In the genomic region with DNA sequence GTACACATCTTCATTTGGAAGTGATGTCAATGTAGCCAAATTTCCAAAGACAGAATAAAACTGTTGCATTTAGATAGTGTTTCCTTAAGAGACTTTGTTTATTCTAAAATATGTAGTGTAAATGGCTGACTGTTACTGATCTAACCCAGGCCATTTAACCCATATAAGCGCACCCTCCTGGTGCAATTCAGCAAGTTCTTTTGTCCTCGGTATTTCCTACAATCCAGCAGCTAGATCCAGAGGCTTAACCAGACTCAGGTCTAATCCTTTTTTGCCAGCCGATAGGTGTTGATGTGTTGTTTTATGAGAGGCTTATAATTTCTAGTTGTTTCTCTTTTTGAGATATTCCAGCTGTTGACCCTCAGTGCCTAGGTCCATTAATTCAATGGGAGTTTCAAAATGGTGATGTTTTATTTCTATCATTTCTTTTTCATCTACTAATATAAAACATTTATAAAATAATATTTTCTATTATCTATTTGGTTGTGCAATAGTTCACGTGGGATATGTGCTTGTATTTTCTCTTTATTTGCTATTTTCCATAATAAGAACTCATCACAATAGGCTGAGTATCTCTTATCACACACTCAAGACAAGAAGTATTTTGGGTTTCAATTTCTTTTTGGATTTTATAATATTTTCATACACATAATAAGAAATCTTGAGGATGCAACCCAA, we compare ENCODE assay signal across 16 cellular contexts. TPM values are rescaled to one million over a fixed set of nuclear protein-coding genes. Genes with fewer than 3 reads are reported as not detected.
"Had no signal": no experiment of that assay in that cellular context is flagged by ENCODE, and none has a peak within 500 bp of the region (broad histone marks: within the 10 kb centered on the region; RNA-seq: fewer than 3 reads in every experiment).

No MANE protein-coding gene starts in this region.

- H3K9me3 Mint-ChIP-seq: activated naive CD4-positive, alpha-beta T cell treated with anti-CD3 and anti-CD28 coated beads, Interleukin-2, amount 50 U/mL, for 72 hours; activated T-cell treated with anti-CD3 and anti-CD28 coated beads, Interleukin-2, amount 50 U/mL, for 4 hours; stimulated activated naive CD8-positive, alpha-beta T cell treated with anti-CD3 and anti-CD28 coated beads, Interleukin-15, Interleukin-2, amounts not matched to agents 100 ng/mL and 50 ng/mL, for 24 hours had no signal

- H3K27ac Mint-ChIP-seq: activated CD8-positive, alpha-beta memory T cell treated with anti-CD3 and anti-CD28 coated beads, Interleukin-2, amount 10 ng/mL, durations not matched to agents 7 days and 5 days; activated naive CD4-positive, alpha-beta T cell treated with anti-CD3 and anti-CD28 coated beads, Interleukin-2, amount 50 U/mL, for 72 hours; immature natural killer cell; naive thymus-derived CD8-positive, alpha-beta T cell; stimulated activated naive CD8-positive, alpha-beta T cell treated with anti-CD3 and anti-CD28 coated beads, Interleukin-15, Interleukin-2, amounts not matched to agents 100 ng/mL and 50 ng/mL, for 24 hours had no signal

- DNase-seq: activated CD4-positive, alpha-beta T cell treated with anti-CD3 and anti-CD28 coated beads for 1 hour; activated CD4-positive, alpha-beta T cell treated with anti-CD3 and anti-CD28 coated beads, Interleukin-2, amount 50 U/mL, for 48 hours; activated CD8-positive, alpha-beta memory T cell treated with anti-CD3 and anti-CD28 coated beads, Interleukin-2, amount 10 ng/mL, durations not matched to agents 7 days and 5 days; activated effector memory CD4-positive, alpha-beta T cell treated with anti-CD3 and anti-CD28 coated beads, Interleukin-2, amount 50 U/mL, for 16 hours; activated T-cell treated with anti-CD3 and anti-CD28 coated beads, Interleukin-2, amount 50 U/mL, for 4 hours; anterior cingulate cortex; hippocampal formation; immature natural killer cell; naive thymus-derived CD8-positive, alpha-beta T cell; psoas muscle; stimulated activated CD4-positive, alpha-beta T cell treated with anti-CD3 and anti-CD28 coated beads, Interleukin-4, amount 100 ng/mL, for 1 hour had no signal

- H3K36me3 ChIP-seq: breast epithelium had no signal

- H3K36me3 Mint-ChIP-seq: activated CD8-positive, alpha-beta memory T cell treated with anti-CD3 and anti-CD28 coated beads, Interleukin-2, amount 10 ng/mL, durations not matched to agents 7 days and 5 days; activated naive CD4-positive, alpha-beta T cell treated with anti-CD3 and anti-CD28 coated beads, Interleukin-2, amount 50 U/mL, for 72 hours; immature natural killer cell had no signal

- H3K27ac ChIP-seq: psoas muscle had no signal

- H3K27me3 ChIP-seq: breast epithelium, gastroesophageal sphincter had no signal

- H3K4me3 ChIP-seq: breast epithelium, gastroesophageal sphincter, mucosa of descending colon, psoas muscle had no signal

- H3K4me1 ChIP-seq: breast epithelium, gastroesophageal sphincter, psoas muscle had no signal

- H3K27me3 Mint-ChIP-seq: stimulated activated naive CD8-positive, alpha-beta T cell treated with anti-CD3 and anti-CD28 coated beads, Interleukin-15, Interleukin-2, amounts not matched to agents 100 ng/mL and 50 ng/mL, for 24 hours had no signal

- H3K4me3 Mint-ChIP-seq: activated CD8-positive, alpha-beta memory T cell treated with anti-CD3 and anti-CD28 coated beads, Interleukin-2, amount 10 ng/mL, durations not matched to agents 7 days and 5 days; activated T-cell treated with anti-CD3 and anti-CD28 coated beads, Interleukin-2, amount 50 U/mL, for 4 hours; immature natural killer cell; naive thymus-derived CD8-positive, alpha-beta T cell; stimulated activated naive CD8-positive, alpha-beta T cell treated with anti-CD3 and anti-CD28 coated beads, Interleukin-15, Interleukin-2, amounts not matched to agents 100 ng/mL and 50 ng/mL, for 24 hours had no signal

- H3K9me3 ChIP-seq: breast epithelium, gastroesophageal sphincter, psoas muscle had no signal

RNA-seq across cellular contexts. Expression of a gene that starts 14.5 kb away (rescaled TPM):
- total RNA-seq: activated CD8-positive, alpha-beta memory T cell treated with anti-CD3 and anti-CD28 coated beads, Interleukin-2, amount 10 ng/mL, durations not matched to agents 7 days and 5 days; activated naive CD4-positive, alpha-beta T cell treated with anti-CD3 and anti-CD28 coated beads, Interleukin-2, amount 50 U/mL, for 72 hours; activated T-cell treated with anti-CD3 and anti-CD28 coated beads, Interleukin-2, amount 50 U/mL, for 4 hours had no signal
- polyA plus RNA-seq: naive thymus-derived CD8-positive, alpha-beta T cell had no signal
